11 cellular contexts compared by ENCODE assay signal in the genomic region with DNA sequence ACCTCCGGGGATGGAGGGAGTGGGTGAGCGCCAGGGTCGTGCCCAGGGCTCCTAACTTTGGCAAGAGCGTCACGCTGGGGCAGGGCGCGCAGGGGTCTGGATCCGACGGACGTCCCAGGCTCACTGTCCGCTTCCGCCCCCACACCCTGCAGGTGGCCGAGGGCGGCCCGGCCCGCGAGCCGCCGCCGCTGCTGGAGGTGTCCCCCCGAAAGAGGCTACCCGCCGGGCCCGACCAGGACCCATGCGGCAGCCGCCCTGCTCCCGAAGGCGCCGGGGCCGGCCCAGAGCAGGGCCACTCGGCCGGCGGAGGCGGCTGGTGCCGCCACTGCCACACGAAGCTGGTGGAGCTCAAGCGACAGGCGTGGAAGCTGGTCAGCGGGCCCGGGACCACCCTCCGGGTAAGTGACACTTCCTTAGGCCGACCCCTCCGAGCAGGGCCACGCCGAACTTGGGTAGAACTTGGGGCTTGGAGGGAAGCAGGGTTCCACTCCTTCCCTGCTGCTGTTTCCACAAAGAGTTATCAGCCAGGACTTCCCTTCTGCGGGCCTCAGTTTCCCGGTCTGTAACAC. TPM values are rescaled to one million over a fixed set of nuclear protein-coding genes. Genes with fewer than 3 reads are reported as not detected.
DNase-seq lines count a peak whose midpoint lies in the region; ATAC-seq and TF ChIP-seq lines count a peak whose summit lies in the region.
"Had no signal": no experiment of that assay in that cellular context is flagged by ENCODE, and none has a peak within 500 bp of the region (broad histone marks: within the 10 kb centered on the region; RNA-seq: fewer than 3 reads in every experiment).

No MANE protein-coding gene starts in this region.

- H4K20me1 ChIP-seq in mammary epithelial cell (ENCODE audit: insufficient read depth, low read length): peaks cover 4% of the 10 kb centered on the region

- 4% methylated on average over 9 of the region's 47 CpGs for WGBS in mammary epithelial cell (ENCODE audit: low coverage, missing lambda C conversion rate)

- in situ Hi-C loops in mammary epithelial cell (cut with MboI; ENCODE audit: low sequenced_read_pairs in 2 of 2): loop anchor here (5.0 to 25.0 kb wide), 4 partner anchors 423 to 506 kb away; no protein-coding TSS in a partner anchor

- H3K4me1 ChIP-seq in breast epithelium: peaks cover 10 to 15% of the 10 kb centered on the region in 2 donors
- H3K4me1 ChIP-seq in mammary epithelial cell (ENCODE audit: insufficient read depth, low read length): peaks cover 12% of the 10 kb centered on the region
- no peaks in the 10 kb centered on the region for H3K4me1 ChIP-seq in foreskin keratinocyte
- H3K4me1 ChIP-seq in uterus: peaks cover 0 to 24% of the 10 kb centered on the region in 2 donors

- no peak overlapping the region for H3K9ac ChIP-seq in mammary epithelial cell (ENCODE audit: insufficient read depth, low read length)

- H3K9me3 ChIP-seq in breast epithelium (no peaks in the 10 kb centered on the region), mammary epithelial cell (replicated peaks; ENCODE audit: insufficient read depth, low read length) (no peaks in the 10 kb centered on the region), uterus (no peaks in the 10 kb centered on the region)
- H3K9me3 ChIP-seq: neutrophil had no signal

- H3K4me2 ChIP-seq in mammary epithelial cell (ENCODE audit: insufficient read depth, low read depth, low read length): no peak overlapping the region

- CTCF ChIA-PET in mammary epithelial cell (lab: Charles Lee; ENCODE audit: low non-redundant PET): no interaction called here

- H3K9me3 Mint-ChIP-seq in nephron: no peaks in the 10 kb centered on the region
- H3K9me3 Mint-ChIP-seq: effector memory CD8-positive, alpha-beta T cell had no signal

- H2AFZ ChIP-seq in mammary epithelial cell (ENCODE audit: low read depth, low read length): no peak overlapping the region

- H3K4me3 Mint-ChIP-seq in nephron: peak overlapping the region; percentile 79 to 83 (median 81)
- H3K4me3 Mint-ChIP-seq: effector memory CD8-positive, alpha-beta T cell had no signal

- H3K4me3 ChIP-seq in breast epithelium (peak overlapping the region; percentile 40 to 83 (median 59)), mammary epithelial cell (replicated peaks in 1 of 3; ENCODE audit: insufficient read depth in 1 of 3, low read depth in 2 of 3, low read length in 3 of 3) (no peak overlapping the region), uterus (peak overlapping the region; percentile 13 to 50)

- peaks cover 8% of the 10 kb centered on the region for H3K4me1 Mint-ChIP-seq in nephron

- BruUV-seq in mammary epithelial cell (replicated peaks; lab: Mats Ljungman, UMichigan): no TSS peak

- intact Hi-C loops in breast epithelium (cut with DNase I; ENCODE audit: low total_unique reads) (loop anchor here (10.0 kb wide), 1 partner anchor 426 kb away; no protein-coding TSS in a partner anchor), mammary epithelial cell (cut with micrococcal nuclease) (no loop called here), uterus (cut with DNase I; ENCODE audit: low total_unique reads) (loop anchor here (10.0 kb wide), 1 partner anchor 426 kb away; no protein-coding TSS in a partner anchor)

- peaks cover 0 to 59% of the 10 kb centered on the region in 2 donors for H3K27me3 ChIP-seq in breast epithelium
- peaks cover 37% of the 10 kb centered on the region for H3K27me3 ChIP-seq in mammary epithelial cell (ENCODE audit: insufficient read depth, low read length)
- peaks cover 60% of the 10 kb centered on the region for H3K27me3 ChIP-seq in foreskin keratinocyte
- no peaks in the 10 kb centered on the region for H3K27me3 ChIP-seq in uterus

- DNase-seq in breast epithelium (ENCODE audit: low spot score in 2 of 2) (no peak), mammary epithelial cell (no peak), foreskin keratinocyte (peak in 1 of 2 donors; percentile 22), uterus (no peak), GM19240 (ENCODE audit: insufficient read length, low spot score) (no peak), HuH-7.5 (ENCODE audit: low spot score) (no peak), HCEC 1CT (no peak)
- DNase-seq: CD4-positive, CD25-positive, alpha-beta regulatory T cell; effector memory CD8-positive, alpha-beta T cell had no signal

- dilution Hi-C loops in mammary epithelial cell (cut with HindIII; ENCODE audit: low sequenced_read_pairs): no loop called here

- peak overlapping the region in 1 of 2 donors; percentile 43 for H3K27ac ChIP-seq in breast epithelium
- no peak overlapping the region for H3K27ac ChIP-seq in mammary epithelial cell (ENCODE audit: insufficient read depth, low read depth, low read length)
- H3K27ac ChIP-seq in foreskin keratinocyte: no peak overlapping the region
- peak overlapping the region in 1 of 2 donors; percentile 20 for H3K27ac ChIP-seq in uterus
- H3K27ac ChIP-seq: neutrophil had no signal

- no peaks in the 10 kb centered on the region for H3K36me3 Mint-ChIP-seq in nephron (ENCODE audit: low read depth)
- H3K36me3 Mint-ChIP-seq: CD4-positive, CD25-positive, alpha-beta regulatory T cell had no signal

- TF ChIP-seq CTCF in breast epithelium (IDR thresholded peaks at IDR 0.05) (no peak), mammary epithelial cell (conservative IDR thresholded peaks at IDR 0.05 in 1 of 2, IDR thresholded peaks at IDR 0.05 in 1 of 2; ENCODE audit: extremely low read depth in 1 of 2, insufficient read depth in 1 of 2, low read depth in 1 of 2, low read length in 2 of 2) (no peak), foreskin keratinocyte (conservative IDR thresholded peaks at IDR 0.05) (no peak), nephron (IDR thresholded peaks at IDR 0.05; ENCODE audit: unreplicated experiment in 3 of 3) (no peak), uterus (IDR thresholded peaks at IDR 0.05) (no peak)

- no peak overlapping the region for H3K27ac Mint-ChIP-seq in nephron
- H3K27ac Mint-ChIP-seq: CD4-positive, CD25-positive, alpha-beta regulatory T cell; effector memory CD8-positive, alpha-beta T cell had no signal

- peak; percentile 3 for ATAC-seq in foreskin keratinocyte

- H3K79me2 ChIP-seq in mammary epithelial cell (ENCODE audit: insufficient read depth, low read length): no peaks in the 10 kb centered on the region

- peaks cover 47% of the 10 kb centered on the region for H3K27me3 Mint-ChIP-seq in nephron (ENCODE audit: low read depth)

- no peak for TF ChIP-seq POLR2A in breast epithelium (IDR thresholded peaks at IDR 0.05)
- no peak for TF ChIP-seq POLR2A in uterus (IDR thresholded peaks at IDR 0.05)

- no peaks in the 10 kb centered on the region for H3K36me3 ChIP-seq in breast epithelium
- H3K36me3 ChIP-seq in mammary epithelial cell (ENCODE audit: insufficient read depth, low read length): no peaks in the 10 kb centered on the region
- H3K36me3 ChIP-seq in uterus: no peaks in the 10 kb centered on the region
- H3K36me3 ChIP-seq: neutrophil had no signal

RNA-seq across cellular contexts. Expression of gene KIF26A, which starts 0.6 kb away (rescaled TPM):
- total RNA-seq in breast epithelium: 1 to 10 TPM; 1.4 to 4.6 (median 2.2) TPM
- under 1 TPM; 0.19 to 0.67 TPM for total RNA-seq in mammary epithelial cell
- polyA plus RNA-seq in mammary epithelial cell: 0.02 TPM
- polyA minus RNA-seq in mammary epithelial cell: not detected
- total RNA-seq in foreskin keratinocyte: 1.3 and 2.0 TPM in 2 replicates
- polyA plus RNA-seq in foreskin keratinocyte: 0.42 and 0.53 TPM in 2 replicates
- 10 to 100 TPM in 1 of 4 donors, 1 to 10 TPM in 3; 4.1 to 10.5 (median 7.5) TPM for total RNA-seq in uterus
- polyA plus RNA-seq: CD4-positive, CD25-positive, alpha-beta regulatory T cell had no signal

RNA-seq across cellular contexts. Expression of gene ASPG, which starts 53.5 kb away (rescaled TPM):
- under 1 TPM in 2 of 3 donors, not detected in 1; 0.15 to 0.33 TPM for total RNA-seq in breast epithelium
- under 1 TPM in 1 of 2 donors, not detected in 1; 0.09 TPM for total RNA-seq in mammary epithelial cell
- not detected for polyA plus RNA-seq in mammary epithelial cell
- not detected for polyA minus RNA-seq in mammary epithelial cell
- 0.11 and 0.14 TPM in 2 replicates for total RNA-seq in foreskin keratinocyte
- 0.08 TPM in 1 of 2 replicates, not detected in the other for polyA plus RNA-seq in foreskin keratinocyte
- 10 to 100 TPM in 1 of 4 donors, under 1 TPM in 2, not detected in 1; 0.41 to 16.2 (median 0.51) TPM for total RNA-seq in uterus
- total RNA-seq: CD4-positive, CD25-positive, alpha-beta regulatory T cell had no signal
- polyA plus RNA-seq: CD4-positive, CD25-positive, alpha-beta regulatory T cell had no signal

Comparison
In these comparisons a context has a peak if more than half of its experiments do, and no peak if none do; other contexts are left out.
1. H3K4me3 ChIP-seq: peak in breast epithelium (3 of 3) and uterus (2 of 2); none in mammary epithelial cell (0 of 3).